Comparison of ENCODE assay signal across 7 cellular contexts in genomic region chr2:31234690-31235503, GRCh38. TPM values are rescaled to one million over a fixed set of nuclear protein-coding genes. Genes with fewer than 3 reads are reported as not detected.
DNase-seq lines count a peak whose midpoint lies in the region; ATAC-seq and TF ChIP-seq lines count a peak whose summit lies in the region.

No MANE protein-coding gene starts in this region.

- no peak for DNase-seq in IMR-90
- DNase-seq in activated naive CD8-positive, alpha-beta T cell treated with anti-CD3 and anti-CD28 coated beads, Interleukin-2, amount 10 ng/mL, durations not matched to agents 7 days and 5 days: no peak
- no peak for DNase-seq in stomach
- no peak for DNase-seq in NOMO-1 treated with dmso at 0.1 percent for 144 hours (lab: John Stamatoyannopoulos, UW; ENCODE audit: unreplicated experiment)
- DNase-seq in sciatic nerve (ENCODE audit: low spot score): no peak

- H3K9ac ChIP-seq in IMR-90 (ENCODE audit: low read depth, low read length): peak overlapping the region; percentile 70
- peak overlapping the region; percentile 70; the same call in 1 of the 2 replicates for H3K9ac ChIP-seq in iPS-20b (ENCODE audit: low read depth, low read length)

- H3K4me1 Mint-ChIP-seq in activated naive CD8-positive, alpha-beta T cell treated with anti-CD3 and anti-CD28 coated beads, Interleukin-2, amount 10 ng/mL, durations not matched to agents 7 days and 5 days: peaks cover 8% of the 10 kb centered on the region

- H2BK15ac ChIP-seq in IMR-90 (ENCODE audit: low read depth, low read length): no peak overlapping the region; the same call in 2 of the 3 replicates

- H4K5ac ChIP-seq in IMR-90 (ENCODE audit: low read depth, low read length): peak overlapping the region; percentile 22; the same call in 1 of the 2 replicates

- H3K9me3 ChIP-seq in IMR-90 (ENCODE audit: control insufficient read depth, insufficient read depth, low read length) (no peaks in the 10 kb centered on the region), iPS-20b (ENCODE audit: insufficient read depth, low read depth, low read length) (no peaks in the 10 kb centered on the region), stomach (no peaks in the 10 kb centered on the region)

- peak overlapping the region; percentile 48; the same call in 1 of the 2 replicates for H3K4ac ChIP-seq in IMR-90 (ENCODE audit: low read depth, low read length)

- H3K4me3 Mint-ChIP-seq in activated naive CD8-positive, alpha-beta T cell treated with anti-CD3 and anti-CD28 coated beads, Interleukin-2, amount 10 ng/mL, durations not matched to agents 7 days and 5 days: peak overlapping the region; percentile 47

- H3K56ac ChIP-seq in IMR-90 (ENCODE audit: extremely low read depth, insufficient read depth, low read length): peak overlapping the region; percentile 27; the same call in 1 of the 2 replicates

- H3K36me3 ChIP-seq in IMR-90 (ENCODE audit: control insufficient read depth, insufficient read depth, low read length) (no peaks in the 10 kb centered on the region), iPS-20b (ENCODE audit: insufficient read depth, low read depth, low read length) (no peaks in the 10 kb centered on the region), stomach (no peaks in the 10 kb centered on the region)

- H2BK5ac ChIP-seq in IMR-90 (ENCODE audit: low read depth, low read length, poor library complexity, severe bottlenecking): no peak overlapping the region

- H3K4me3 ChIP-seq in IMR-90 (ENCODE audit: insufficient read depth, low read depth, low read length) (peak overlapping the region; percentile 76), iPS-20b (ENCODE audit: low read length) (peak overlapping the region; percentile 86), stomach (peak overlapping the region; percentile 56 to 75 (median 64))

- peaks cover 18% of the 10 kb centered on the region for H4K20me1 ChIP-seq in IMR-90 (ENCODE audit: insufficient read depth, low read length)

- POLR2A ChIA-PET in IMR-90 (lab: Charles Lee; ENCODE audit: unreplicated experiment): no interaction called here
- POLR2A ChIA-PET in activated naive CD8-positive, alpha-beta T cell treated with anti-CD3 and anti-CD28 coated beads, Interleukin-2, amount 10 ng/mL, durations not matched to agents 7 days and 5 days (lab: Charles Lee): no interaction called here

- 0 out of 2 replicates have a peak overlapping the region, but pooled peaks have one; percentile 58 for H4K91ac ChIP-seq in IMR-90 (ENCODE audit: insufficient read depth, low read depth, low read length)

- intact Hi-C loops in IMR-90 (cut with micrococcal nuclease) (loop anchor here (1.0 to 5.0 kb wide), 3 partner anchors 83 to 287 kb away; no protein-coding TSS in a partner anchor), stomach (cut with DNase I; ENCODE audit: low total_unique reads) (loop anchor here (10.0 kb wide), 1 partner anchor 80 kb away; no protein-coding TSS in a partner anchor), sciatic nerve (cut with DNase I) (no loop called here)

- H3K9me1 ChIP-seq in IMR-90 (ENCODE audit: insufficient read depth, low read length): peaks cover 18% of the 10 kb centered on the region; the same call in 1 of the 2 replicates

- peaks cover 3% of the 10 kb centered on the region; the same call in 1 of the 2 replicates for H3K27me3 ChIP-seq in IMR-90 (ENCODE audit: control insufficient read depth, insufficient read depth, low read length)
- peaks cover 13% of the 10 kb centered on the region for H3K27me3 ChIP-seq in iPS-20b (ENCODE audit: insufficient read depth, low read length)
- H3K27me3 ChIP-seq in stomach: peaks cover 0 to 8% (median 0%) of the 10 kb centered on the region in 3 donors

- H3K23ac ChIP-seq in IMR-90 (ENCODE audit: low read depth, low read length): peak overlapping the region; percentile 28; the same call in 1 of the 2 replicates

- no peak for TF ChIP-seq CTCF in IMR-90 (conservative IDR thresholded peaks at IDR 0.05; ENCODE audit: low read depth, low read length)
- TF ChIP-seq CTCF in stomach (IDR thresholded peaks at IDR 0.05): no peak

- 19% methylated on average over 3 of the region's 17 CpGs; no CpG with 5 or more reads in 1 of the 2 experiments for whole genome bisulfite sequencing in IMR-90 (ENCODE audit: extremely low coverage in 2 of 2, insufficient read length in 1 of 2), 2 experiments
- 53 to 67% (median 62%) methylated on average over 13 to 17 of the region's 17 CpGs for WGBS in stomach, 5 donors

- H3K27ac ChIP-seq in IMR-90 (ENCODE audit: insufficient read depth, low read length) (peak overlapping the region; percentile 56), iPS-20b (ENCODE audit: low read length) (no peak overlapping the region), stomach (peak overlapping the region in 3 of 5 donors; percentile 59 to 69 (median 65))

- ATAC-seq in IMR-90 (ENCODE audit: low read depth) (no peak), sciatic nerve (no peak), GM21529 (IDR thresholded peaks at IDR 0.05; ENCODE audit: unreplicated experiment) (no peak)
- no peak for ATAC-seq in activated naive CD8-positive, alpha-beta T cell treated with anti-CD3 and anti-CD28 coated beads, Interleukin-2, amount 10 ng/mL, durations not matched to agents 7 days and 5 days (ENCODE audit: low read depth)

- H3K4me1 ChIP-seq in IMR-90 (ENCODE audit: control insufficient read depth, insufficient read depth, low read length) (peaks cover 8% of the 10 kb centered on the region; the same call in 1 of the 2 replicates), iPS-20b (ENCODE audit: insufficient read depth, low read length) (peaks cover 4% of the 10 kb centered on the region; the same call in 1 of the 2 replicates), stomach (peaks cover 5 to 35% (median 21%) of the 10 kb centered on the region in 4 donors)

- peak overlapping the region; percentile 75; the same call in 1 of the 2 replicates for H2AK5ac ChIP-seq in IMR-90 (ENCODE audit: low read depth, low read length)

- TF ChIP-seq POLR2A in IMR-90 (IDR thresholded peaks at IDR 0.05; ENCODE audit: low read depth, low read length) (no peak), stomach (IDR thresholded peaks at IDR 0.05) (no peak)

- TF ChIP-seq RAD21 in IMR-90 (IDR thresholded peaks at IDR 0.05; ENCODE audit: low read length): no peak

- no peak overlapping the region for H2BK20ac ChIP-seq in IMR-90 (ENCODE audit: low read depth, low read length)

- H3K27me3 Mint-ChIP-seq in activated naive CD8-positive, alpha-beta T cell treated with anti-CD3 and anti-CD28 coated beads, Interleukin-2, amount 10 ng/mL, durations not matched to agents 7 days and 5 days: peaks cover 13% of the 10 kb centered on the region

- no peaks in the 10 kb centered on the region for H3K36me3 Mint-ChIP-seq in activated naive CD8-positive, alpha-beta T cell treated with anti-CD3 and anti-CD28 coated beads, Interleukin-2, amount 10 ng/mL, durations not matched to agents 7 days and 5 days

- no TSS peak for BruUV-seq in IMR-90 (replicated peaks; lab: Mats Ljungman, UMichigan)

- H3K14ac ChIP-seq in IMR-90 (replicated peaks; ENCODE audit: low read depth, low read length): peak overlapping the region; percentile 43; the same call in 1 of the 2 replicates

- dilution Hi-C loops in IMR-90 (cut with HindIII; ENCODE audit: low sequenced_read_pairs, unreplicated experiment): no loop called here

- no peak overlapping the region for H3K27ac Mint-ChIP-seq in activated naive CD8-positive, alpha-beta T cell treated with anti-CD3 and anti-CD28 coated beads, Interleukin-2, amount 10 ng/mL, durations not matched to agents 7 days and 5 days

- in situ Hi-C loops in IMR-90 (cut with MboI; ENCODE audit: low sequenced_read_pairs): loop anchor here (5.0 kb wide), 1 partner anchor 102 kb away; no protein-coding TSS in a partner anchor

- H3K4me2 ChIP-seq in IMR-90 (ENCODE audit: low read depth, low read length): peak overlapping the region; percentile 67

- H2AFZ ChIP-seq in IMR-90 (replicated peaks; ENCODE audit: low read length, poor library complexity): peak overlapping the region; percentile 86

- no peak overlapping the region for H3K18ac ChIP-seq in IMR-90 (ENCODE audit: low read depth, low read length)

- H3K9me3 Mint-ChIP-seq in activated naive CD8-positive, alpha-beta T cell treated with anti-CD3 and anti-CD28 coated beads, Interleukin-2, amount 10 ng/mL, durations not matched to agents 7 days and 5 days: no peaks in the 10 kb centered on the region

- no peak for TF ChIP-seq EP300 in stomach (IDR thresholded peaks at IDR 0.05)

- peak overlapping the region; percentile 59 to 87; a peak in 2 of 4 replicates for H4K8ac ChIP-seq in IMR-90 (ENCODE audit: low read depth in 2 of 2, low read length in 2 of 2)

- H2AK9ac ChIP-seq in IMR-90 (replicated peaks; ENCODE audit: low read depth, low read length, poor library complexity): peak overlapping the region; percentile 90

- CTCF ChIA-PET in IMR-90 (lab: Yijun Ruan, JAX): interaction anchor here (0.8 to 1.1 kb wide), 3 partner anchors 98 to 523 kb away, joined by 4 to 7 read pairs (median 4); no protein-coding TSS in a partner anchor

- H2BK120ac ChIP-seq in IMR-90 (ENCODE audit: low read depth, low read length): peak overlapping the region; percentile 16; the same call in 1 of the 2 replicates

- peaks cover 12 to 41% of the 10 kb centered on the region in 2 experiments for H3K79me1 ChIP-seq in IMR-90 (ENCODE audit: low read depth in 1 of 2, low read length in 2 of 2)

TF ChIP-seq in IMR-90, 13 proteins besides CTCF, POLR2A, EP300 and RAD21 (continues in another document):
- TF ChIP-seq RFX5 (IDR thresholded peaks at IDR 0.05; ENCODE audit: low read depth, low read length) (no peak), RCOR1 (IDR thresholded peaks at IDR 0.05; ENCODE audit: insufficient replicate concordance, low read length) (no peak), CHD1 (IDR thresholded peaks at IDR 0.05; ENCODE audit: low read depth, low read length) (no peak), MXI1 (IDR thresholded peaks at IDR 0.05; ENCODE audit: borderline replicate concordance, low read depth, low read length) (no peak)

RNA-seq across cellular contexts. Expression of gene EHD3, which starts 0.9 kb away (rescaled TPM):
- total RNA-seq in IMR-90 (2012; rRNA removed) (34.4 and 39.8 TPM in 2 replicates), stomach (1 to 10 TPM in 3 of 5 donors, under 1 TPM in 2; 0.45 to 4.0 (median 1.7) TPM), sciatic nerve (7.0 TPM)
- polyA plus RNA-seq in IMR-90 (2012; rRNA removed) (29.1 and 31.8 TPM in 2 replicates), stomach (1 to 10 TPM; 4.0 to 7.5 (median 6.3) TPM)
- polyA plus RNA-seq in IMR-90 (2012; cell fraction: cytosol; rRNA removed): 14.9 and 29.2 TPM in 2 replicates
- 16.5 and 17.6 TPM in 2 replicates for polyA plus RNA-seq in IMR-90 (2012; cell fraction: nucleus; rRNA removed; ENCODE audit: low replicate concordance)
- total RNA-seq in activated naive CD8-positive, alpha-beta T cell treated with anti-CD3 and anti-CD28 coated beads, Interleukin-2, amount 10 ng/mL, durations not matched to agents 7 days and 5 days: 1 to 10 TPM; 1.5 to 1.6 TPM

RNA-seq across cellular contexts. Expression of gene CAPN14, which starts 17.6 kb away (rescaled TPM):
- total RNA-seq in IMR-90 (2012; rRNA removed): under 0.01 TPM in 2 replicates
- polyA plus RNA-seq in IMR-90 (2012; rRNA removed): 0.07 and 0.09 TPM in 2 replicates
- polyA plus RNA-seq in IMR-90 (2012; cell fraction: cytosol; rRNA removed): 0.03 and 0.08 TPM in 2 replicates
- polyA plus RNA-seq in IMR-90 (2012; cell fraction: nucleus; rRNA removed; ENCODE audit: low replicate concordance): 0.13 and 0.24 TPM in 2 replicates
- total RNA-seq in activated naive CD8-positive, alpha-beta T cell treated with anti-CD3 and anti-CD28 coated beads, Interleukin-2, amount 10 ng/mL, durations not matched to agents 7 days and 5 days: under 1 TPM; 0.17 to 0.28 TPM
- 1 to 10 TPM in 1 of 5 donors, not detected in 4; 1.3 TPM for total RNA-seq in stomach
- 10 to 100 TPM in 1 of 3 donors, under 1 TPM in 1, not detected in 1; 0.06 to 66.0 TPM for polyA plus RNA-seq in stomach
- 0.36 TPM for total RNA-seq in sciatic nerve
